In the genomic region with DNA sequence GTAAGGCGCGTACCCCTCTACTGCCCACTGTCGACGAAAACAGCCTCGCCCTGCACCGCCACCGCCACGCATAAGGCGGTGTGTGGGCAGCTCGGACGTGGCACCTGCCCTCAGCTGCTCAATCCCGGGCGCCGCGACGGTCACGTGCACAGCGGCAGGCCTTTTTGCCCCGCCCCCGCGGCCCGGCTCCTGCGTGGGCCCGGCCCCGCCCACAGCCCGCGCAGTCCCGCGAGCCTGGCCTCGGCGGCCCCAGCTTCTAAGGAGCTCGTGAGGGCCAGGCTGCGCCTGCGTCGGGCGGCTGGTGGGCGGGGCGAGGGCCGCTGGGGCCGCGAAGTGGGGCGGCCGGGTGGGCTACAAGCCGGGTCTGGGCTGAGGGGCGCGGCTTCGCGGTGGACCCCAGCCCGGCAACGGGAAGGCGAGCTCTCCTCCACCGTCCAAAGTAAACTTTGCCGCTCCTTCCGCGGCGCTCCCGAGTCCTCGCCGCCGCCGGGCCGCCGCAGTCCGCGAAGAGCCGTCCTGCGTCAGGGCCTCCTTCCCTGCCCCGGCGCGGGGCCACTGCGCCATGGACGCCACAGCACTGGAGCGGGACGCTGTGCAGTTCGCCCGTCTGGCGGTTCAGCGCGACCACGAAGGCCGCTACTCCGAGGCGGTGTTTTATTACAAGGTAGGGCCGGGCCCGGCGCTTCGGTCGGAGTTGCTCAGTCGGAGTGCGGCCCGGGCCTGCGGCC, we compare ENCODE assay signal across 1 cellular context.
A peak's percentile ranks its signal among the peaks of the same experiment; 100 is the strongest.
TF ChIP-seq lines count a peak whose summit lies in the region.

A gene (plus strand): TSS at position 313 of the 728 bp plus-strand sequence. CDS start 250 bp downstream, at position 563.

TF ChIP-seq in HepG2, 621 proteins besides CTCF, POLR2A, EP300 and RAD21 (continued from another document and continues in another):
- TF ChIP-seq CHCHD3 (CRISPR knock-in tag; IDR thresholded peaks at IDR 0.05) (peak; percentile 93), ZNF792 (CRISPR knock-in tag; IDR thresholded peaks at IDR 0.05) (no peak; the same call in 1 of the 2 replicates), STAT5B (CRISPR knock-in tag; IDR thresholded peaks at IDR 0.05) (peak; percentile 69), CHD2 (IDR thresholded peaks at IDR 0.05; ENCODE audit: low read depth, low read length) (peak; percentile 88), NCOA5 (CRISPR knock-in tag; IDR thresholded peaks at IDR 0.05) (no peak), TBP (CRISPR knock-in tag; IDR thresholded peaks at IDR 0.05) (no peak), ZKSCAN1 (IDR thresholded peaks at IDR 0.05; ENCODE audit: low read length) (no peak), KLF12 (CRISPR knock-in tag; IDR thresholded peaks at IDR 0.05; ENCODE audit: borderline replicate concordance) (no peak), PHB2 (IDR thresholded peaks at IDR 0.05; ENCODE audit: partially characterized antibody) (no peak), ZFP82 (CRISPR knock-in tag; IDR thresholded peaks at IDR 0.05; ENCODE audit: borderline replicate concordance) (peak; percentile 61; the same call in 1 of the 2 replicates), NFE2 (CRISPR knock-in tag; IDR thresholded peaks at IDR 0.05) (no peak), MED8 (CRISPR knock-in tag; IDR thresholded peaks at IDR 0.05; ENCODE audit: insufficient replicate concordance) (peak; percentile 54), RARG (CRISPR knock-in tag; IDR thresholded peaks at IDR 0.05; ENCODE audit: low read depth) (no peak), ZNF34 (CRISPR knock-in tag; IDR thresholded peaks at IDR 0.05; ENCODE audit: borderline replicate concordance) (0 out of 2 replicates have a peak, but pooled peaks have one; percentile 50), FOXK2 (IDR thresholded peaks at IDR 0.05) (no peak), MAZ (IDR thresholded peaks at IDR 0.05; ENCODE audit: borderline replicate concordance, low read depth, low read length) (peak; percentile 51; the same call in 1 of the 2 replicates), MAZ (CRISPR knock-in tag; IDR thresholded peaks at IDR 0.05; ENCODE audit: low read depth) (peak; percentile 89), ZNF124 (CRISPR knock-in tag; IDR thresholded peaks at IDR 0.05) (0 out of 2 replicates have a peak, but pooled peaks have one; percentile 14), SP2 (CRISPR knock-in tag; IDR thresholded peaks at IDR 0.05) (peak; percentile 56; the same call in 1 of the 2 replicates), HOXA7 (CRISPR knock-in tag; IDR thresholded peaks at IDR 0.05) (0 out of 2 replicates have a peak, but pooled peaks have one; percentile 30), ZNF543 (CRISPR knock-in tag; IDR thresholded peaks at IDR 0.05) (peak; percentile 75), KDM5B (CRISPR knock-in tag; IDR thresholded peaks at IDR 0.05; ENCODE audit: borderline replicate concordance) (peak; percentile 97), FOXC1 (CRISPR knock-in tag; IDR thresholded peaks at IDR 0.05; ENCODE audit: borderline replicate concordance) (peak; percentile 84; the same call in 1 of the 2 replicates), RFX1 (IDR thresholded peaks at IDR 0.05) (no peak), THAP11 (CRISPR knock-in tag; IDR thresholded peaks at IDR 0.05) (peak; percentile 69)
- TF ChIP-seq, protein P1, sequence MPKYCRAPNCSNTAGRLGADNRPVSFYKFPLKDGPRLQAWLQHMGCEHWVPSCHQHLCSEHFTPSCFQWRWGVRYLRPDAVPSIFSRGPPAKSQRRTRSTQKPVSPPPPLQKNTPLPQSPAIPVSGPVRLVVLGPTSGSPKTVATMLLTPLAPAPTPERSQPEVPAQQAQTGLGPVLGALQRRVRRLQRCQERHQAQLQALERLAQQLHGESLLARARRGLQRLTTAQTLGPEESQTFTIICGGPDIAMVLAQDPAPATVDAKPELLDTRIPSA (CRISPR knock-in tag; IDR thresholded peaks at IDR 0.05; ENCODE audit: borderline replicate concordance): 0 out of 2 replicates have a peak, but pooled peaks have one; percentile 54
- TF ChIP-seq, protein P2, sequence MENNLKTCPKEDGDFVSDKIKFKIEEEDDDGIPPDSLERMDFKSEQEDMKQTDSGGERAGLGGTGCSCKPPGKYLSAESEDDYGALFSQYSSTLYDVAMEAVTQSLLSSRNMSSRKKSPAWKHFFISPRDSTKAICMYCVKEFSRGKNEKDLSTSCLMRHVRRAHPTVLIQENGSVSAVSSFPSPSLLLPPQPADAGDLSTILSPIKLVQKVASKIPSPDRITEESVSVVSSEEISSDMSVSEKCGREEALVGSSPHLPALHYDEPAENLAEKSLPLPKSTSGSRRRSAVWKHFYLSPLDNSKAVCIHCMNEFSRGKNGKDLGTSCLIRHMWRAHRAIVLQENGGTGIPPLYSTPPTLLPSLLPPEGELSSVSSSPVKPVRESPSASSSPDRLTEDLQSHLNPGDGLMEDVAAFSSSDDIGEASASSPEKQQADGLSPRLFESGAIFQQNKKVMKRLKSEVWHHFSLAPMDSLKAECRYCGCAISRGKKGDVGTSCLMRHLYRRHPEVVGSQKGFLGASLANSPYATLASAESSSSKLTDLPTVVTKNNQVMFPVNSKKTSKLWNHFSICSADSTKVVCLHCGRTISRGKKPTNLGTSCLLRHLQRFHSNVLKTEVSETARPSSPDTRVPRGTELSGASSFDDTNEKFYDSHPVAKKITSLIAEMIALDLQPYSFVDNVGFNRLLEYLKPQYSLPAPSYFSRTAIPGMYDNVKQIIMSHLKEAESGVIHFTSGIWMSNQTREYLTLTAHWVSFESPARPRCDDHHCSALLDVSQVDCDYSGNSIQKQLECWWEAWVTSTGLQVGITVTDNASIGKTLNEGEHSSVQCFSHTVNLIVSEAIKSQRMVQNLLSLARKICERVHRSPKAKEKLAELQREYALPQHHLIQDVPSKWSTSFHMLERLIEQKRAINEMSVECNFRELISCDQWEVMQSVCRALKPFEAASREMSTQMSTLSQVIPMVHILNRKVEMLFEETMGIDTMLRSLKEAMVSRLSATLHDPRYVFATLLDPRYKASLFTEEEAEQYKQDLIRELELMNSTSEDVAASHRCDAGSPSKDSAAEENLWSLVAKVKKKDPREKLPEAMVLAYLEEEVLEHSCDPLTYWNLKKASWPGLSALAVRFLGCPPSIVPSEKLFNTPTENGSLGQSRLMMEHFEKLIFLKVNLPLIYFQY (CRISPR knock-in tag; IDR thresholded peaks at IDR 0.05; ENCODE audit: borderline replicate concordance): no peak; the same call in 1 of the 2 replicates
- TF ChIP-seq, protein P3, sequence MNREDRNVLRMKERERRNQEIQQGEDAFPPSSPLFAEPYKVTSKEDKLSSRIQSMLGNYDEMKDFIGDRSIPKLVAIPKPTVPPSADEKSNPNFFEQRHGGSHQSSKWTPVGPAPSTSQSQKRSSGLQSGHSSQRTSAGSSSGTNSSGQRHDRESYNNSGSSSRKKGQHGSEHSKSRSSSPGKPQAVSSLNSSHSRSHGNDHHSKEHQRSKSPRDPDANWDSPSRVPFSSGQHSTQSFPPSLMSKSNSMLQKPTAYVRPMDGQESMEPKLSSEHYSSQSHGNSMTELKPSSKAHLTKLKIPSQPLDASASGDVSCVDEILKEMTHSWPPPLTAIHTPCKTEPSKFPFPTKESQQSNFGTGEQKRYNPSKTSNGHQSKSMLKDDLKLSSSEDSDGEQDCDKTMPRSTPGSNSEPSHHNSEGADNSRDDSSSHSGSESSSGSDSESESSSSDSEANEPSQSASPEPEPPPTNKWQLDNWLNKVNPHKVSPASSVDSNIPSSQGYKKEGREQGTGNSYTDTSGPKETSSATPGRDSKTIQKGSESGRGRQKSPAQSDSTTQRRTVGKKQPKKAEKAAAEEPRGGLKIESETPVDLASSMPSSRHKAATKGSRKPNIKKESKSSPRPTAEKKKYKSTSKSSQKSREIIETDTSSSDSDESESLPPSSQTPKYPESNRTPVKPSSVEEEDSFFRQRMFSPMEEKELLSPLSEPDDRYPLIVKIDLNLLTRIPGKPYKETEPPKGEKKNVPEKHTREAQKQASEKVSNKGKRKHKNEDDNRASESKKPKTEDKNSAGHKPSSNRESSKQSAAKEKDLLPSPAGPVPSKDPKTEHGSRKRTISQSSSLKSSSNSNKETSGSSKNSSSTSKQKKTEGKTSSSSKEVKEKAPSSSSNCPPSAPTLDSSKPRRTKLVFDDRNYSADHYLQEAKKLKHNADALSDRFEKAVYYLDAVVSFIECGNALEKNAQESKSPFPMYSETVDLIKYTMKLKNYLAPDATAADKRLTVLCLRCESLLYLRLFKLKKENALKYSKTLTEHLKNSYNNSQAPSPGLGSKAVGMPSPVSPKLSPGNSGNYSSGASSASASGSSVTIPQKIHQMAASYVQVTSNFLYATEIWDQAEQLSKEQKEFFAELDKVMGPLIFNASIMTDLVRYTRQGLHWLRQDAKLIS (CRISPR knock-in tag; IDR thresholded peaks at IDR 0.05): no peak
- TF ChIP-seq, protein P4, sequence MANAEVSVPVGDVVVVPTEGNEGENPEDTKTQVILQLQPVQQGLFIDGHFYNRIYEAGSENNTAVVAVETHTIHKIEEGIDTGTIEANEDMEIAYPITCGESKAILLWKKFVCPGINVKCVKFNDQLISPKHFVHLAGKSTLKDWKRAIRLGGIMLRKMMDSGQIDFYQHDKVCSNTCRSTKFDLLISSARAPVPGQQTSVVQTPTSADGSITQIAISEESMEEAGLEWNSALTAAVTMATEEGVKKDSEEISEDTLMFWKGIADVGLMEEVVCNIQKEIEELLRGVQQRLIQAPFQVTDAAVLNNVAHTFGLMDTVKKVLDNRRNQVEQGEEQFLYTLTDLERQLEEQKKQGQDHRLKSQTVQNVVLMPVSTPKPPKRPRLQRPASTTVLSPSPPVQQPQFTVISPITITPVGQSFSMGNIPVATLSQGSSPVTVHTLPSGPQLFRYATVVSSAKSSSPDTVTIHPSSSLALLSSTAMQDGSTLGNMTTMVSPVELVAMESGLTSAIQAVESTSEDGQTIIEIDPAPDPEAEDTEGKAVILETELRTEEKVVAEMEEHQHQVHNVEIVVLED (CRISPR knock-in tag; IDR thresholded peaks at IDR 0.05; ENCODE audit: borderline replicate concordance): peak; percentile 51
- TF ChIP-seq, protein P5, sequence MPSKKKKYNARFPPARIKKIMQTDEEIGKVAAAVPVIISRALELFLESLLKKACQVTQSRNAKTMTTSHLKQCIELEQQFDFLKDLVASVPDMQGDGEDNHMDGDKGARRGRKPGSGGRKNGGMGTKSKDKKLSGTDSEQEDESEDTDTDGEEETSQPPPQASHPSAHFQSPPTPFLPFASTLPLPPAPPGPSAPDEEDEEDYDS (CRISPR knock-in tag; IDR thresholded peaks at IDR 0.05): peak; percentile 69
- TF ChIP-seq, protein P6, sequence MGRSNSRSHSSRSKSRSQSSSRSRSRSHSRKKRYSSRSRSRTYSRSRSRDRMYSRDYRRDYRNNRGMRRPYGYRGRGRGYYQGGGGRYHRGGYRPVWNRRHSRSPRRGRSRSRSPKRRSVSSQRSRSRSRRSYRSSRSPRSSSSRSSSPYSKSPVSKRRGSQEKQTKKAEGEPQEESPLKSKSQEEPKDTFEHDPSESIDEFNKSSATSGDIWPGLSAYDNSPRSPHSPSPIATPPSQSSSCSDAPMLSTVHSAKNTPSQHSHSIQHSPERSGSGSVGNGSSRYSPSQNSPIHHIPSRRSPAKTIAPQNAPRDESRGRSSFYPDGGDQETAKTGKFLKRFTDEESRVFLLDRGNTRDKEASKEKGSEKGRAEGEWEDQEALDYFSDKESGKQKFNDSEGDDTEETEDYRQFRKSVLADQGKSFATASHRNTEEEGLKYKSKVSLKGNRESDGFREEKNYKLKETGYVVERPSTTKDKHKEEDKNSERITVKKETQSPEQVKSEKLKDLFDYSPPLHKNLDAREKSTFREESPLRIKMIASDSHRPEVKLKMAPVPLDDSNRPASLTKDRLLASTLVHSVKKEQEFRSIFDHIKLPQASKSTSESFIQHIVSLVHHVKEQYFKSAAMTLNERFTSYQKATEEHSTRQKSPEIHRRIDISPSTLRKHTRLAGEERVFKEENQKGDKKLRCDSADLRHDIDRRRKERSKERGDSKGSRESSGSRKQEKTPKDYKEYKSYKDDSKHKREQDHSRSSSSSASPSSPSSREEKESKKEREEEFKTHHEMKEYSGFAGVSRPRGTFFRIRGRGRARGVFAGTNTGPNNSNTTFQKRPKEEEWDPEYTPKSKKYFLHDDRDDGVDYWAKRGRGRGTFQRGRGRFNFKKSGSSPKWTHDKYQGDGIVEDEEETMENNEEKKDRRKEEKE (IDR thresholded peaks at IDR 0.05): no peak
- TF ChIP-seq, protein P7, sequence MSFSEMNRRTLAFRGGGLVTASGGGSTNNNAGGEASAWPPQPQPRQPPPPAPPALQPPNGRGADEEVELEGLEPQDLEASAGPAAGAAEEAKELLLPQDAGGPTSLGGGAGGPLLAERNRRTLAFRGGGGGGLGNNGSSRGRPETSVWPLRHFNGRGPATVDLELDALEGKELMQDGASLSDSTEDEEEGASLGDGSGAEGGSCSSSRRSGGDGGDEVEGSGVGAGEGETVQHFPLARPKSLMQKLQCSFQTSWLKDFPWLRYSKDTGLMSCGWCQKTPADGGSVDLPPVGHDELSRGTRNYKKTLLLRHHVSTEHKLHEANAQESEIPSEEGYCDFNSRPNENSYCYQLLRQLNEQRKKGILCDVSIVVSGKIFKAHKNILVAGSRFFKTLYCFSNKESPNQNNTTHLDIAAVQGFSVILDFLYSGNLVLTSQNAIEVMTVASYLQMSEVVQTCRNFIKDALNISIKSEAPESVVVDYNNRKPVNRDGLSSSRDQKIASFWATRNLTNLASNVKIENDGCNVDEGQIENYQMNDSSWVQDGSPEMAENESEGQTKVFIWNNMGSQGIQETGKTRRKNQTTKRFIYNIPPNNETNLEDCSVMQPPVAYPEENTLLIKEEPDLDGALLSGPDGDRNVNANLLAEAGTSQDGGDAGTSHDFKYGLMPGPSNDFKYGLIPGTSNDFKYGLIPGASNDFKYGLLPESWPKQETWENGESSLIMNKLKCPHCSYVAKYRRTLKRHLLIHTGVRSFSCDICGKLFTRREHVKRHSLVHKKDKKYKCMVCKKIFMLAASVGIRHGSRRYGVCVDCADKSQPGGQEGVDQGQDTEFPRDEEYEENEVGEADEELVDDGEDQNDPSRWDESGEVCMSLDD (CRISPR knock-in tag; IDR thresholded peaks at IDR 0.05; ENCODE audit: borderline replicate concordance): no peak
- TF ChIP-seq, protein P8, sequence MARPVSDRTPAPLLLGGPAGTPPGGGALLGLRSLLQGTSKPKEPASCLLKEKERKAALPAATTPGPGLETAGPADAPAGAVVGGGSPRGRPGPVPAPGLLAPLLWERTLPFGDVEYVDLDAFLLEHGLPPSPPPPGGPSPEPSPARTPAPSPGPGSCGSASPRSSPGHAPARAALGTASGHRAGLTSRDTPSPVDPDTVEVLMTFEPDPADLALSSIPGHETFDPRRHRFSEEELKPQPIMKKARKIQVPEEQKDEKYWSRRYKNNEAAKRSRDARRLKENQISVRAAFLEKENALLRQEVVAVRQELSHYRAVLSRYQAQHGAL (CRISPR knock-in tag; IDR thresholded peaks at IDR 0.05; ENCODE audit: not compliant biosample characterization): peak; percentile 60
- TF ChIP-seq, protein P9, sequence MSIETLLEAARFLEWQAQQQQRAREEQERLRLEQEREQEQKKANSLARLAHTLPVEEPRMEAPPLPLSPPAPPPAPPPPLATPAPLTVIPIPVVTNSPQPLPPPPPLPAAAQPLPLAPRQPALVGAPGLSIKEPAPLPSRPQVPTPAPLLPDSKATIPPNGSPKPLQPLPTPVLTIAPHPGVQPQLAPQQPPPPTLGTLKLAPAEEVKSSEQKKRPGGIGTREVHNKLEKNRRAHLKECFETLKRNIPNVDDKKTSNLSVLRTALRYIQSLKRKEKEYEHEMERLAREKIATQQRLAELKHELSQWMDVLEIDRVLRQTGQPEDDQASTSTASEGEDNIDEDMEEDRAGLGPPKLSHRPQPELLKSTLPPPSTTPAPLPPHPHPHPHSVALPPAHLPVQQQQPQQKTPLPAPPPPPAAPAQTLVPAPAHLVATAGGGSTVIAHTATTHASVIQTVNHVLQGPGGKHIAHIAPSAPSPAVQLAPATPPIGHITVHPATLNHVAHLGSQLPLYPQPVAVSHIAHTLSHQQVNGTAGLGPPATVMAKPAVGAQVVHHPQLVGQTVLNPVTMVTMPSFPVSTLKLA (IDR thresholded peaks at IDR 0.05): 0 out of 2 replicates have a peak, but pooled peaks have one; percentile 8
